In the genomic region with DNA sequence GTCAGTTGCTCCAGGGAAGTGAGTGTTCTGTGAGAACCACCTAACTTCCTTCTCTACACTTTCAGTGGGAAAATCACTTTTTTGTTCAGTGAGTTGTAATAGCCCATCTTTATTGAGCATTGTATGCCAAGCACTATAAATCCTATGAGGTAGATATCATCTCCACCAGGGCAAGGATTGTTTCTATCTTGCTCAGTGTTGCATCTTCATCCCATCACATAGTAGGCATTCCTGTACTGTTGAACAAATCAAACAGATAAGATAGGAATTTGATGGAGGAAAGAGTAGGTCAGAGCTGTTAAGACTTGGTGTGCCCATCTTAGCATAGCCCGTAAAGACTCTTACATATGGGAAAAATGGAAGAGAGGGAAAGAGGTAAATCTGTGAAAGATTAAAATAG, we compare ENCODE assay signal across 9 cellular contexts. TPM values are rescaled to one million over a fixed set of nuclear protein-coding genes. Genes with fewer than 3 reads are reported as not detected.
DNase-seq lines count a peak whose midpoint lies in the region; ATAC-seq and TF ChIP-seq lines count a peak whose summit lies in the region.
"Had no signal": no experiment of that assay in that cellular context is flagged by ENCODE, and none has a peak within 500 bp of the region (broad histone marks: within the 10 kb centered on the region; RNA-seq: fewer than 3 reads in every experiment).

No MANE protein-coding gene starts in this region.

- no peak overlapping the region for H3K9ac ChIP-seq in liver (ENCODE audit: low read depth in 1 of 2, low read length in 2 of 2)

- H3K36me3 Mint-ChIP-seq in activated T-helper 17 cell treated with anti-CD3 and anti-CD28 coated beads, Interleukin-2, amount 50 U/mL, for 72 hours (ENCODE audit: low read depth): peaks cover 53% of the 10 kb centered on the region
- H3K36me3 Mint-ChIP-seq in T-helper 2 cell treated with Interferon-gamma antibody and Interleukin-4, amounts not matched to agents 5 μg/mL and 100 μg/mL, for 36 hours (ENCODE audit: low read depth): peaks cover 26% of the 10 kb centered on the region

- H3K4me1 ChIP-seq in liver (ENCODE audit: control insufficient read depth in 4 of 4, insufficient read depth in 4 of 4, low read length in 3 of 4) (peaks cover 15 to 83% (median 66%) of the 10 kb centered on the region in 4 donors), stomach (peaks cover 63 to 87% (median 74%) of the 10 kb centered on the region in 4 donors)

- peaks cover 61% of the 10 kb centered on the region for H3K4me1 Mint-ChIP-seq in activated T-helper 17 cell treated with anti-CD3 and anti-CD28 coated beads, Interleukin-2, amount 50 U/mL, for 72 hours
- H3K4me1 Mint-ChIP-seq in T-helper 2 cell treated with Interferon-gamma antibody and Interleukin-4, amounts not matched to agents 5 μg/mL and 100 μg/mL, for 36 hours (ENCODE audit: low read depth): peaks cover 53% of the 10 kb centered on the region

- H3K9me3 ChIP-seq in liver (ENCODE audit: control insufficient read depth in 4 of 4, low read length in 3 of 4) (no peaks in the 10 kb centered on the region), stomach (no peaks in the 10 kb centered on the region)

- peak overlapping the region; percentile 100 for H3K27ac ChIP-seq in HL-60 (replicated peaks)
- H3K27ac ChIP-seq in liver (ENCODE audit: low read depth in 1 of 2, low read length in 2 of 2): peak overlapping the region; percentile 99 to 100
- peak overlapping the region; percentile 77 to 100 (median 98) for H3K27ac ChIP-seq in stomach

- DNase-seq in HL-60 (ENCODE audit: low read depth in 1 of 2, low spot score in 1 of 2) (no peak), stomach (no peak), H4 (ENCODE audit: low spot score) (no peak)
- no peak for DNase-seq in T-helper 2 cell treated with Interferon-gamma antibody and Interleukin-4, amounts not matched to agents 5 μg/mL and 100 μg/mL, for 36 hours (ENCODE audit: low spot score)
- DNase-seq in stimulated activated naive CD4-positive, alpha-beta T cell (lab: John Stamatoyannopoulos, UW): no peak
- DNase-seq: activated CD4-positive, CD25-positive, alpha-beta regulatory T cell; GF-D8 had no signal

- peak overlapping the region; percentile 91 for H3K4me3 Mint-ChIP-seq in activated T-helper 17 cell treated with anti-CD3 and anti-CD28 coated beads, Interleukin-2, amount 50 U/mL, for 72 hours
- no peak overlapping the region for H3K4me3 Mint-ChIP-seq in T-helper 2 cell treated with Interferon-gamma antibody and Interleukin-4, amounts not matched to agents 5 μg/mL and 100 μg/mL, for 36 hours

- TF ChIP-seq RAD21 in liver (IDR thresholded peaks at IDR 0.05): no peak

- peak overlapping the region; percentile 100 for H3K27ac Mint-ChIP-seq in activated T-helper 17 cell treated with anti-CD3 and anti-CD28 coated beads, Interleukin-2, amount 50 U/mL, for 72 hours
- H3K27ac Mint-ChIP-seq in T-helper 2 cell treated with Interferon-gamma antibody and Interleukin-4, amounts not matched to agents 5 μg/mL and 100 μg/mL, for 36 hours: no peak overlapping the region

- 98% methylated on average over 1 of the region's 1 CpG for WGBS in liver
- WGBS in stomach, 5 donors: 81 to 96% (median 94%) methylated on average over 1 of the region's 1 CpG

- no peaks in the 10 kb centered on the region for H3K27me3 Mint-ChIP-seq in activated T-helper 17 cell treated with anti-CD3 and anti-CD28 coated beads, Interleukin-2, amount 50 U/mL, for 72 hours
- H3K27me3 Mint-ChIP-seq in T-helper 2 cell treated with Interferon-gamma antibody and Interleukin-4, amounts not matched to agents 5 μg/mL and 100 μg/mL, for 36 hours (ENCODE audit: low read depth): no peaks in the 10 kb centered on the region

- TF ChIP-seq EP300 in stomach (IDR thresholded peaks at IDR 0.05): no peak

- ATAC-seq in activated T-helper 17 cell treated with anti-CD3 and anti-CD28 coated beads, Interleukin-2, amount 50 U/mL, for 72 hours (replicated peaks): no peak

- intact Hi-C loops in stomach (cut with DNase I; ENCODE audit: low total_unique reads): loop anchor here (10.0 kb wide), 1 partner anchor 100 kb away; no protein-coding TSS in a partner anchor

- H3K36me3 ChIP-seq in liver (ENCODE audit: control insufficient read depth in 4 of 4, insufficient read depth in 3 of 4, low read depth in 1 of 4, low read length in 3 of 4): peaks cover 0 to 4% (median 0%) of the 10 kb centered on the region in 4 donors
- peaks cover 10 to 25% (median 18%) of the 10 kb centered on the region in 4 donors for H3K36me3 ChIP-seq in stomach

- H3K27me3 ChIP-seq in HL-60 (ENCODE audit: insufficient read depth, poor library complexity, severe bottlenecking): no peaks in the 10 kb centered on the region
- H3K27me3 ChIP-seq in liver (ENCODE audit: control insufficient read depth in 4 of 4, insufficient read depth in 4 of 4, low read length in 3 of 4): no peaks in the 10 kb centered on the region
- H3K27me3 ChIP-seq in stomach: no peaks in the 10 kb centered on the region

- H3K4me3 ChIP-seq in HL-60 (replicated peaks; ENCODE audit: insufficient read depth, low read length): no peak overlapping the region
- no peak overlapping the region for H3K4me3 ChIP-seq in liver (ENCODE audit: low read depth in 1 of 3, low read length in 3 of 3)
- no peak overlapping the region for H3K4me3 ChIP-seq in stomach

- TF ChIP-seq CTCF in HL-60 (IDR thresholded peaks at IDR 0.05; ENCODE audit: insufficient read depth, low read length) (no peak), liver (IDR thresholded peaks at IDR 0.05; ENCODE audit: low read depth, low read length, missing input control) (no peak), stomach (IDR thresholded peaks at IDR 0.05) (no peak)

- H3K9me3 Mint-ChIP-seq in activated T-helper 17 cell treated with anti-CD3 and anti-CD28 coated beads, Interleukin-2, amount 50 U/mL, for 72 hours: no peaks in the 10 kb centered on the region
- no peaks in the 10 kb centered on the region for H3K9me3 Mint-ChIP-seq in T-helper 2 cell treated with Interferon-gamma antibody and Interleukin-4, amounts not matched to agents 5 μg/mL and 100 μg/mL, for 36 hours

- TF ChIP-seq POLR2A in stomach (IDR thresholded peaks at IDR 0.05): no peak

TF ChIP-seq in liver, 16 proteins besides CTCF, POLR2A, EP300 and RAD21:
- TF ChIP-seq, protein P1, sequence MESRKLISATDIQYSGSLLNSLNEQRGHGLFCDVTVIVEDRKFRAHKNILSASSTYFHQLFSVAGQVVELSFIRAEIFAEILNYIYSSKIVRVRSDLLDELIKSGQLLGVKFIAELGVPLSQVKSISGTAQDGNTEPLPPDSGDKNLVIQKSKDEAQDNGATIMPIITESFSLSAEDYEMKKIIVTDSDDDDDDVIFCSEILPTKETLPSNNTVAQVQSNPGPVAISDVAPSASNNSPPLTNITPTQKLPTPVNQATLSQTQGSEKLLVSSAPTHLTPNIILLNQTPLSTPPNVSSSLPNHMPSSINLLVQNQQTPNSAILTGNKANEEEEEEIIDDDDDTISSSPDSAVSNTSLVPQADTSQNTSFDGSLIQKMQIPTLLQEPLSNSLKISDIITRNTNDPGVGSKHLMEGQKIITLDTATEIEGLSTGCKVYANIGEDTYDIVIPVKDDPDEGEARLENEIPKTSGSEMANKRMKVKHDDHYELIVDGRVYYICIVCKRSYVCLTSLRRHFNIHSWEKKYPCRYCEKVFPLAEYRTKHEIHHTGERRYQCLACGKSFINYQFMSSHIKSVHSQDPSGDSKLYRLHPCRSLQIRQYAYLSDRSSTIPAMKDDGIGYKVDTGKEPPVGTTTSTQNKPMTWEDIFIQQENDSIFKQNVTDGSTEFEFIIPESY (IDR thresholded peaks at IDR 0.05): no peak
- TF ChIP-seq FOXA2 (IDR thresholded peaks at IDR 0.05) (no peak), NR2F2 (IDR thresholded peaks at IDR 0.05) (no peak), GABPA (IDR thresholded peaks at IDR 0.05 in 1 of 2, conservative IDR thresholded peaks at IDR 0.05 in 1 of 2) (no peak), FOXA1 (IDR thresholded peaks at IDR 0.05) (no peak), HNF4G (IDR thresholded peaks at IDR 0.05) (no peak), JUND (IDR thresholded peaks at IDR 0.05) (no peak), EGR1 (IDR thresholded peaks at IDR 0.05; ENCODE audit: low read depth in 2 of 2) (no peak), RXRA (IDR thresholded peaks at IDR 0.05) (no peak), SP1 (IDR thresholded peaks at IDR 0.05) (no peak)
- TF ChIP-seq, protein P2, sequence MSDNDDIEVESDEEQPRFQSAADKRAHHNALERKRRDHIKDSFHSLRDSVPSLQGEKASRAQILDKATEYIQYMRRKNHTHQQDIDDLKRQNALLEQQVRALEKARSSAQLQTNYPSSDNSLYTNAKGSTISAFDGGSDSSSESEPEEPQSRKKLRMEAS (IDR thresholded peaks at IDR 0.05): no peak

RNA-seq across cellular contexts. Expression of a gene that starts 2.9 kb away (rescaled TPM):
- 10 to 100 TPM; 14.0 to 18.1 TPM for total RNA-seq in activated T-helper 17 cell treated with anti-CD3 and anti-CD28 coated beads, Interleukin-2, amount 50 U/mL, for 72 hours
- total RNA-seq in liver (10 to 100 TPM; 15.3 to 24.3 TPM), stomach (10 to 100 TPM in 2 of 5 donors, 1 to 10 TPM in 1, under 1 TPM in 1, not detected in 1; 0.87 to 30.8 (median 8.7) TPM)
- polyA plus RNA-seq in liver (10 to 100 TPM; 13.9 to 14.2 TPM), stomach (1 to 10 TPM; 3.4 to 7.5 (median 6.4) TPM)
- total RNA-seq in H4 (2014; rRNA removed; shearing (Covaris generic)): 14.5 and 15.2 TPM in 2 replicates

RNA-seq across cellular contexts. Expression of a gene that starts 41.6 kb away (rescaled TPM):
- total RNA-seq in activated T-helper 17 cell treated with anti-CD3 and anti-CD28 coated beads, Interleukin-2, amount 50 U/mL, for 72 hours: 10 to 100 TPM; 84.3 to 86.1 TPM
- total RNA-seq in liver: 1 to 10 TPM; 7.6 to 8.3 TPM
- 1 to 10 TPM; 2.6 to 9.2 TPM for polyA plus RNA-seq in liver
- total RNA-seq in stomach: 10 to 100 TPM in 3 of 5 donors, 1 to 10 TPM in 2; 5.2 to 81.7 (median 13.3) TPM
- polyA plus RNA-seq in stomach: 1 to 10 TPM; 6.3 to 9.0 (median 6.7) TPM
- total RNA-seq in H4 (2014; rRNA removed; shearing (Covaris generic)): 13.8 and 15.9 TPM in 2 replicates
